11 cellular contexts compared by ENCODE assay signal in the genomic region with DNA sequence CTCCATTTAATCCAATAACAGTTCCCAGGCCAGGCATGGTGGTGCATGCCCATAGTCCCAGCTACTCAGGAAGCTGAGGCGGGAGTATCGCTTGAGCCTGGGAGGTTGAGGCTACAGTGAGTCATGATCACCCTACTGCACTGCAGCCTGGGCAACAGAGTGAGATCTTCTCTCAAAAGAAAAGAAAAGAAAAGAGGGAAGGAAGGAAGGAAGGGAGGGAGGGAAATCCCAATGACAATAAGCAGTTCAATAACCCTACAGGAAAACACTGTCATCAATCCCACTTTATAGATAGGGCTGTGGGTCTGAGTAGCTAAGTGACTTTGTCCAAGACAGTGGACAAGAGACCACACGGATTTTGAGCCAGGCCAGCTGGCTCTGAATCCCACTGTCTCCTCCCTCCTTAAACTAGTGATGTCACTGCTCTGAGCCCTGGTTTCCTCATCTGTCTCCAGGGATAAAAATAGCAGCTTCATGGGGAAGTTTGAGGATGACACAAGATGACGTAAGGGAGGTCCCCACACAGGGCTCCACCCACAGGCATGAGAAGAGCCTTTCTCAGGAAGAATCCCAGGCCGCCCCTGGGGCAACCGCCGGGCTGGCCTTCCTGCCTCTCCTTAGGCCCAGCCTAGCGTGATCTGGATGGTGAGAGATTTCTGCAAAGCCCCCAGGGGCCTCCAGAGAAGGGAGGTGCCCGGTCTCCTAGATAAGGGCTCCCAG. TPM values are rescaled to one million over a fixed set of nuclear protein-coding genes. Genes with fewer than 3 reads are reported as not detected.
DNase-seq lines count a peak whose midpoint lies in the region; ATAC-seq, FAIRE-seq and TF ChIP-seq lines count a peak whose summit lies in the region.
"Had no signal": no experiment of that assay in that cellular context is flagged by ENCODE, and none has a peak within 500 bp of the region (broad histone marks: within the 10 kb centered on the region; RNA-seq: fewer than 3 reads in every experiment).

No MANE protein-coding gene starts in this region.

- peak overlapping the region; percentile 40 for H3K27ac Mint-ChIP-seq in activated naive CD4-positive, alpha-beta T cell treated with anti-CD3 and anti-CD28 coated beads, Interleukin-2, amount 10 ng/mL, durations not matched to agents 7 days and 5 days
- H3K27ac Mint-ChIP-seq: activated naive CD8-positive, alpha-beta T cell; IgD-negative memory B cell had no signal

- TF ChIP-seq POLR2A in testis (IDR thresholded peaks at IDR 0.05) = no peak

- intact Hi-C loops in testis (cut with DNase I; ENCODE audit: low total_unique reads) = no loop called here

- no peak overlapping the region for H3K4me3 Mint-ChIP-seq in activated naive CD4-positive, alpha-beta T cell treated with anti-CD3 and anti-CD28 coated beads, Interleukin-2, amount 10 ng/mL, durations not matched to agents 7 days and 5 days
- H3K4me3 Mint-ChIP-seq: activated naive CD8-positive, alpha-beta T cell; IgD-negative memory B cell had no signal

- H3K9me3 ChIP-seq in testis = no peaks in the 10 kb centered on the region
- H3K9me3 ChIP-seq: sigmoid colon had no signal

- no peak for TF ChIP-seq CTCF in foreskin fibroblast (IDR thresholded peaks at IDR 0.05; ENCODE audit: low read depth, low read length)
- no peak for TF ChIP-seq CTCF in testis (IDR thresholded peaks at IDR 0.05)
- TF ChIP-seq CTCF in D721Med (IDR thresholded peaks at IDR 0.05; ENCODE audit: insufficient read depth, missing control alignments) = no peak

- DNase-seq in activated naive CD4-positive, alpha-beta T cell treated with anti-CD3 and anti-CD28 coated beads, Interleukin-2, amount 10 ng/mL, durations not matched to agents 7 days and 5 days = no peak
- DNase-seq in activated naive CD4-positive, alpha-beta T cell treated with Interleukin-2 at 50 U/mL for 16 hours = no peak
- DNase-seq in SKM-1 (lab: John Stamatoyannopoulos, UW; ENCODE audit: unreplicated experiment) (peak; percentile 43), foreskin fibroblast (peak; percentile 71 to 88), testis (peak; percentile 24), NCI-H2107 treated with DMSO at 0.1 percent for 48 hours (lab: John Stamatoyannopoulos, UW; ENCODE audit: unreplicated experiment) (no peak), D721Med (ENCODE audit: insufficient read length, low spot score) (no peak)
- DNase-seq: sigmoid colon had no signal

- no peaks in the 10 kb centered on the region for H3K9me3 Mint-ChIP-seq in activated naive CD4-positive, alpha-beta T cell treated with anti-CD3 and anti-CD28 coated beads, Interleukin-2, amount 10 ng/mL, durations not matched to agents 7 days and 5 days
- H3K9me3 Mint-ChIP-seq: IgD-negative memory B cell had no signal

- H3K27me3 Mint-ChIP-seq in activated naive CD4-positive, alpha-beta T cell treated with anti-CD3 and anti-CD28 coated beads, Interleukin-2, amount 10 ng/mL, durations not matched to agents 7 days and 5 days = peaks cover 9% of the 10 kb centered on the region
- H3K27me3 Mint-ChIP-seq: activated naive CD8-positive, alpha-beta T cell had no signal

- no peak overlapping the region for H3K27ac ChIP-seq in testis

- no peak for FAIRE-seq in D721Med (lab: Jason Lieb, UNC)

- peaks cover 35% of the 10 kb centered on the region for H3K4me1 Mint-ChIP-seq in activated naive CD4-positive, alpha-beta T cell treated with anti-CD3 and anti-CD28 coated beads, Interleukin-2, amount 10 ng/mL, durations not matched to agents 7 days and 5 days

- CTCF ChIA-PET in activated naive CD4-positive, alpha-beta T cell treated with anti-CD3 and anti-CD28 coated beads, Interleukin-2, amount 10 ng/mL, durations not matched to agents 7 days and 5 days (lab: Charles Lee) = interaction anchor here (0.5 to 1.6 kb wide), 2 partner anchors 19 to 73 kb away, joined by 3 to 5 read pairs; no protein-coding TSS in a partner anchor

- no peaks in the 10 kb centered on the region for H3K36me3 Mint-ChIP-seq in activated naive CD4-positive, alpha-beta T cell treated with anti-CD3 and anti-CD28 coated beads, Interleukin-2, amount 10 ng/mL, durations not matched to agents 7 days and 5 days
- H3K36me3 Mint-ChIP-seq: activated naive CD8-positive, alpha-beta T cell; IgD-negative memory B cell had no signal

- H3K4me3 ChIP-seq in foreskin fibroblast (ENCODE audit: low read depth in 1 of 2, low read length in 2 of 2) (no peak overlapping the region), testis (no peak overlapping the region)
- H3K4me3 ChIP-seq: sigmoid colon had no signal

- peaks cover 8% of the 10 kb centered on the region for H3K4me1 ChIP-seq in testis

- no peak for ATAC-seq in HG02642 (IDR thresholded peaks at IDR 0.05; ENCODE audit: poor library complexity, unreplicated experiment)

- WGBS in testis, 2 donors = 65 to 80% methylated on average over 9 of the region's 9 CpGs

- no peaks in the 10 kb centered on the region for H3K27me3 ChIP-seq in testis

- H3K36me3 ChIP-seq in testis (ENCODE audit: low read depth, missing control alignments) = no peaks in the 10 kb centered on the region
- H3K36me3 ChIP-seq: sigmoid colon had no signal

RNA-seq across cellular contexts. Expression of a gene that starts 7.2 kb away (rescaled TPM):
- 1 to 10 TPM; 2.9 to 3.6 TPM for total RNA-seq in testis
- 2.8 TPM for polyA plus RNA-seq in testis (ENCODE audit: insufficient read depth, low read depth, low replicate concordance)

RNA-seq across cellular contexts. Expression of a gene that starts 26.4 kb away (rescaled TPM):
- total RNA-seq in testis = 10 to 100 TPM; 62.4 to 79.0 TPM
- 49.4 TPM for polyA plus RNA-seq in testis (ENCODE audit: insufficient read depth, low read depth, low replicate concordance)

RNA-seq across cellular contexts. Expression of a gene that starts 34.8 kb away (rescaled TPM):
- total RNA-seq in testis = 10 to 100 TPM; 87.2 to 93.7 TPM
- polyA plus RNA-seq in testis (ENCODE audit: insufficient read depth, low read depth, low replicate concordance) = 77.8 TPM

RNA-seq across cellular contexts. Expression of a gene that starts 48.0 kb away (rescaled TPM):
- total RNA-seq in testis = 10 to 100 TPM; 19.2 to 23.8 TPM
- 13.4 TPM for polyA plus RNA-seq in testis (ENCODE audit: insufficient read depth, low read depth, low replicate concordance)

Comparison
In these comparisons a context has a peak if more than half of its experiments do, and no peak if none do; other contexts are left out.
1. DNase-seq: peak in SKM-1 (single experiment), foreskin fibroblast (2 of 2) and testis (single experiment); none in activated naive CD4-positive, alpha-beta T cell treated with anti-CD3 and anti-CD28 coated beads, Interleukin-2, amount 10 ng/mL, durations not matched to agents 7 days and 5 days (single experiment), activated naive CD4-positive, alpha-beta T cell treated with Interleukin-2 at 50 U/mL for 16 hours (single experiment), NCI-H2107 treated with DMSO at 0.1 percent for 48 hours (single experiment) and D721Med (single experiment).